In the genomic region with DNA sequence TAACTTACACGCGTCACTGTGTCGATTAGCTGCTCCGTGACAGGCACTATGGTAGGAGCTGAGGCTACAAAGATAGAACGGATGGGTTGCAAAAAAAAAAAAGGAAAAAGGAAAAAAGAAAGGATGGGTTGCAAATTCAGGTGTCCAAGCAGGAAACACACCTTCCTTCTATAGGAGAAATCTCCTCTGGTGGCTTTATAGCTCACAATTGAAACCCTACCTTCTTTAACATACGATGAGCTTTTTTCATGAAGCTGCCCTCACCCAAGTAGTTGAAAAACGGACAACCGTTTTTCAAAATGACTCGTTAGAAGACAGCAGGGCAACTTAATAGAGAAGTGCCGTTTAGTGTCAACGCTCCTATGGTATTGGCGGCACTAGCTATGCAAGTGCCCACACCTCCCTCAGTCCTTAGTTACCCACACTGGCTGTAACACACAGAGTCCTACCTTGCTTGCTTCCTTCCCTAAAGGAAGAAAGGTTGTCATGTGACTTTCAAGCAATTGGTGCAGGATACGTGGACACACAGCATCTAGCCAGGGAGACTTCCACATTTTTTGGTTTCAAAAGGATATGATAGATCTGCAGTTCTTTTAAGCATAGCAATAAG, we compare ENCODE assay signal across 8 cellular contexts.
DNase-seq lines count a peak whose midpoint lies in the region; ATAC-seq lines count a peak whose summit lies in the region.

No MANE protein-coding gene starts in this region.

- DNase-seq in activated T-cell treated with anti-CD3 and anti-CD28 coated beads for 24 hours (ENCODE audit: low read depth), result peak; percentile 3
- DNase-seq in activated T-cell treated with anti-CD3 and anti-CD28 coated beads, Interleukin-2, amount 50 U/mL, for 1 hour, result no peak
- DNase-seq in NCI-H69 (lab: John Stamatoyannopoulos, UW), result peak; percentile 75
- peak; percentile 2 for DNase-seq in amniotic stem cell (lab: John Stamatoyannopoulos, UW)
- peak; percentile 43 for DNase-seq in hepatic stellate cell (ENCODE audit: low spot score)
- DNase-seq in putamen (ENCODE audit: low spot score), result peak; percentile 61
- no peak for DNase-seq in NCI-H524 treated with DMSO at 0.1 percent for 48 hours (lab: John Stamatoyannopoulos, UW)

- peak; percentile 25 for ATAC-seq in HG02798 (IDR thresholded peaks at IDR 0.05; ENCODE audit: poor library complexity, unreplicated experiment)

Comparison
In these comparisons a context has a peak if more than half of its experiments do, and no peak if none do; other contexts are left out.
1. DNase-seq: peak in activated T-cell treated with anti-CD3 and anti-CD28 coated beads for 24 hours (single experiment), NCI-H69 (single experiment), amniotic stem cell (single experiment), hepatic stellate cell (single experiment) and putamen (single experiment); none in activated T-cell treated with anti-CD3 and anti-CD28 coated beads, Interleukin-2, amount 50 U/mL, for 1 hour (single experiment) and NCI-H524 treated with DMSO at 0.1 percent for 48 hours (single experiment).